Comparison of ENCODE assay signal across 8 cellular contexts in genomic region chr9:4901401-4902134, GRCh38.
DNase-seq lines count a peak whose midpoint lies in the region; ATAC-seq, FAIRE-seq and TF ChIP-seq lines count a peak whose summit lies in the region.
"Not testable (repeated sequence)": the region's sequence is repeated elsewhere in the genome, so short reads cannot be mapped to it uniquely, and the experiment has no call there.

No MANE protein-coding gene starts in this region.

- not testable (repeated sequence) for H3K4me1 ChIP-seq in PC-9 (replicated peaks; ENCODE audit: insufficient read depth); small intestine (ENCODE audit: control insufficient read depth in 2 of 2, insufficient read depth in 1 of 2, low read depth in 1 of 2, low read length in 1 of 2)
- peaks cover 0 to 17% (median 0%) of the 10 kb centered on the region in 12 donors for H3K4me1 ChIP-seq in heart left ventricle

- H4K20me1 ChIP-seq in PC-9 (ENCODE audit: insufficient read depth): not testable (repeated sequence)

- WGBS in heart left ventricle, 4 donors: 36 to 59% (median 48%) methylated on average over 7 to 11 of the region's 11 CpGs
- 18 to 40% (median 33%) methylated on average over 11 of the region's 11 CpGs for WGBS in small intestine, 3 donors

- not testable (repeated sequence) for TF ChIP-seq CTCF in CD14-positive monocyte (IDR thresholded peaks at IDR 0.05); PC-9 (conservative IDR thresholded peaks at IDR 0.05); choroid plexus epithelial cell (conservative IDR thresholded peaks at IDR 0.05; ENCODE audit: low read depth, low read length); heart left ventricle (IDR thresholded peaks at IDR 0.05)

- FAIRE-seq in H54 (lab: Jason Lieb, UNC): peak; percentile 94
- FAIRE-seq in small intestine (lab: Jason Lieb, UNC): not testable (repeated sequence)

- H3K27ac Mint-ChIP-seq in CD14-positive monocyte: peak overlapping the region in 2 of 7 donors; percentile 41 to 72
- H3K27ac Mint-ChIP-seq in activated CD8-positive, alpha-beta T cell treated with anti-CD3 and anti-CD28 coated beads, Interleukin-2, amount 10 ng/mL, durations not matched to agents 7 days and 5 days: peak overlapping the region; percentile 84

- H3K9me2 ChIP-seq in PC-9 (ENCODE audit: insufficient read depth): not testable (repeated sequence)

- peak overlapping the region; percentile 49 for H3K4me2 ChIP-seq in PC-9

- POLR2A ChIA-PET in PC-9 (lab: Charles Lee; ENCODE audit: unreplicated experiment): not testable (repeated sequence)
- POLR2A ChIA-PET in activated CD8-positive, alpha-beta T cell treated with anti-CD3 and anti-CD28 coated beads, Interleukin-2, amount 10 ng/mL, durations not matched to agents 7 days and 5 days (lab: Charles Lee): interaction anchor here (0.6 to 1.2 kb wide), 2 partner anchors 31 to 35 kb away, joined by 3 read pairs; no protein-coding TSS in a partner anchor

- not testable (repeated sequence) for DNase-seq in CD14-positive monocyte (ENCODE audit: low spot score); H54 (ENCODE audit: insufficient read length, low spot score)
- DNase-seq in PC-9 (peak; percentile 51 to 54), choroid plexus epithelial cell (ENCODE audit: low read depth) (peak; percentile 33), heart left ventricle (peak; percentile 16 to 65 (median 33)), mucosa of gallbladder (ENCODE audit: low spot score) (peak; percentile 53), small intestine (peak; percentile 70)
- DNase-seq in activated CD8-positive, alpha-beta T cell treated with anti-CD3 and anti-CD28 coated beads, Interleukin-2, amount 10 ng/mL, durations not matched to agents 7 days and 5 days: peak; percentile 58

- H3K27me3 Mint-ChIP-seq in CD14-positive monocyte (ENCODE audit: low read depth in 3 of 3); activated CD8-positive, alpha-beta T cell treated with anti-CD3 and anti-CD28 coated beads, Interleukin-2, amount 10 ng/mL, durations not matched to agents 7 days and 5 days (ENCODE audit: low read depth): not testable (repeated sequence)

- H3K4me1 Mint-ChIP-seq in CD14-positive monocyte: peaks cover 26% of the 10 kb centered on the region
- not testable (repeated sequence) for H3K4me1 Mint-ChIP-seq in activated CD8-positive, alpha-beta T cell treated with anti-CD3 and anti-CD28 coated beads, Interleukin-2, amount 10 ng/mL, durations not matched to agents 7 days and 5 days (ENCODE audit: low read depth)

- not testable (repeated sequence) for H3K27ac ChIP-seq in PC-9, heart left ventricle
- H3K27ac ChIP-seq in small intestine (ENCODE audit: low read depth in 1 of 2, low read length in 1 of 2): peak overlapping the region in 1 of 2 donors; percentile 17

- H3K36me3 ChIP-seq in PC-9 (ENCODE audit: low read depth); heart left ventricle; small intestine (ENCODE audit: control insufficient read depth in 2 of 2, insufficient read depth in 2 of 2, low read length in 2 of 2): not testable (repeated sequence)

- BruUV-seq in PC-9 (replicated peaks; lab: Mats Ljungman, UMichigan): not testable (repeated sequence)

- not testable (repeated sequence) for H3K79me2 ChIP-seq in PC-9 (ENCODE audit: low read depth)

- H3K27me3 ChIP-seq in PC-9 (ENCODE audit: insufficient read depth, low read depth); heart left ventricle; small intestine (ENCODE audit: control insufficient read depth in 2 of 2, insufficient read depth in 2 of 2, low read length in 2 of 2): not testable (repeated sequence)

- H3F3A ChIP-seq in PC-9 (ENCODE audit: insufficient read depth, low read depth): not testable (repeated sequence)

- H3K9me3 ChIP-seq in PC-9 (ENCODE audit: insufficient read depth, low read depth); small intestine (ENCODE audit: control insufficient read depth, low read depth): not testable (repeated sequence)
- peaks cover 0 to 19% (median 0%) of the 10 kb centered on the region in 12 donors for H3K9me3 ChIP-seq in heart left ventricle

- CTCF ChIA-PET in PC-9 (lab: Charles Lee): interaction anchor here (0.6 to 0.7 kb wide), 2 partner anchors 27 to 143 kb away, joined by 3 read pairs; no protein-coding TSS in a partner anchor
- CTCF ChIA-PET in activated CD8-positive, alpha-beta T cell treated with anti-CD3 and anti-CD28 coated beads, Interleukin-2, amount 10 ng/mL, durations not matched to agents 7 days and 5 days (lab: Charles Lee): interaction anchor here (0.7 to 1.2 kb wide), 2 partner anchors 23 to 85 kb away, joined by 3 read pairs; no protein-coding TSS in a partner anchor

- H3K9me3 Mint-ChIP-seq in CD14-positive monocyte: peaks cover 2 to 26% (median 13%) of the 10 kb centered on the region in 7 donors
- H3K9me3 Mint-ChIP-seq in activated CD8-positive, alpha-beta T cell treated with anti-CD3 and anti-CD28 coated beads, Interleukin-2, amount 10 ng/mL, durations not matched to agents 7 days and 5 days (ENCODE audit: insufficient read depth): peaks cover 14% of the 10 kb centered on the region

- TF ChIP-seq POLR2A in H54 (IDR thresholded peaks at IDR 0.05; ENCODE audit: low read depth, low read length); heart left ventricle (IDR thresholded peaks at IDR 0.05): not testable (repeated sequence)

- ATAC-seq in activated CD8-positive, alpha-beta T cell treated with anti-CD3 and anti-CD28 coated beads, Interleukin-2, amount 10 ng/mL, durations not matched to agents 7 days and 5 days: peak; percentile 61
- ATAC-seq in heart left ventricle: not testable (repeated sequence)

- not testable (repeated sequence) for H2AFZ ChIP-seq in PC-9

- H3K4me3 ChIP-seq in PC-9: not testable (repeated sequence)
- H3K4me3 ChIP-seq in choroid plexus epithelial cell (ENCODE audit: low read depth, low read length): peak overlapping the region; percentile 16
- peak overlapping the region in 5 of 12 donors; percentile 18 to 40 (median 36) for H3K4me3 ChIP-seq in heart left ventricle
- peak overlapping the region in 1 of 2 donors; percentile 21 for H3K4me3 ChIP-seq in small intestine (ENCODE audit: low read depth in 1 of 2, low read length in 2 of 2)

- peak overlapping the region; percentile 62 to 82 for H3K4me3 Mint-ChIP-seq in CD14-positive monocyte
- not testable (repeated sequence) for H3K4me3 Mint-ChIP-seq in activated CD8-positive, alpha-beta T cell treated with anti-CD3 and anti-CD28 coated beads, Interleukin-2, amount 10 ng/mL, durations not matched to agents 7 days and 5 days

- intact Hi-C loops in CD14-positive monocyte (cut with micrococcal nuclease); PC-9 (cut with micrococcal nuclease; ENCODE audit: unreplicated experiment): not testable (repeated sequence)
- intact Hi-C loops in heart left ventricle (cut with DNase I): loop anchor here in 1 of 10 donors (10.0 kb wide), 1 partner anchor 57 kb away; no protein-coding TSS in a partner anchor

- not testable (repeated sequence) for H3K36me3 Mint-ChIP-seq in CD14-positive monocyte
- peaks cover 11% of the 10 kb centered on the region for H3K36me3 Mint-ChIP-seq in activated CD8-positive, alpha-beta T cell treated with anti-CD3 and anti-CD28 coated beads, Interleukin-2, amount 10 ng/mL, durations not matched to agents 7 days and 5 days (ENCODE audit: low read depth)
